ENCODE assay signal across 8 cellular contexts in genomic region chr5:142107729-142108431, GRCh38. TPM values are rescaled to one million over a fixed set of nuclear protein-coding genes. Genes with fewer than 3 reads are reported as not detected.
DNase-seq lines count a peak whose midpoint lies in the region; ATAC-seq and TF ChIP-seq lines count a peak whose summit lies in the region.

No MANE protein-coding gene starts in this region.

- no peaks in the 10 kb centered on the region for H3K9me3 Mint-ChIP-seq in neural crest cell

- TF ChIP-seq CTCF in C4-2B (conservative IDR thresholded peaks at IDR 0.05) (no peak), OCI-LY7 (conservative IDR thresholded peaks at IDR 0.05; ENCODE audit: low read length) (no peak), neural crest cell (conservative IDR thresholded peaks at IDR 0.05) (no peak)

- DNase-seq in OCI-LY7 (ENCODE audit: low spot score) (no peak), neural crest cell (ENCODE audit: low read depth, low spot score) (no peak), NCI-H146 (lab: John Stamatoyannopoulos, UW) (no peak), SIG-M5 (lab: John Stamatoyannopoulos, UW) (no peak)
- DNase-seq in effector memory CD4-positive, alpha-beta T cell = no peak

- no peaks in the 10 kb centered on the region for H3K27me3 ChIP-seq in effector memory CD4-positive, alpha-beta T cell (replicated peaks; ENCODE audit: control insufficient read depth, insufficient read depth, low read length, poor library complexity, severe bottlenecking)

- peak overlapping the region; percentile 81 for H3K27ac ChIP-seq in C4-2B
- H3K27ac ChIP-seq in OCI-LY7 (ENCODE audit: low read depth, low read length, poor library complexity, severe bottlenecking) = peak overlapping the region; percentile 66
- peak overlapping the region; percentile 97 for H3K27ac ChIP-seq in effector memory CD4-positive, alpha-beta T cell (ENCODE audit: insufficient read depth, low read length, poor library complexity, severe bottlenecking)

- no peaks in the 10 kb centered on the region for H4K20me1 ChIP-seq in OCI-LY7 (ENCODE audit: insufficient read depth, low read length)

- CTCF ChIA-PET in OCI-LY7 (lab: Charles Lee; ENCODE audit: unreplicated experiment) = interaction anchor here (0.8 to 1.3 kb wide), 2 partner anchors 92 to 96 kb away, joined by 3 to 4 read pairs; partner anchors contain the start of gene GNPDA1

- H2AFZ ChIP-seq in OCI-LY7 (ENCODE audit: low read length) = peak overlapping the region; percentile 97

- intact Hi-C loops in OCI-LY7 (cut with micrococcal nuclease; ENCODE audit: unreplicated experiment) = loop anchor here (10.0 kb wide), 1 partner anchor 783 kb away; the partner anchor contains the start of gene TAF7

- peaks cover 30% of the 10 kb centered on the region for H3K79me2 ChIP-seq in OCI-LY7 (ENCODE audit: insufficient read depth, low read depth, low read length)

- POLR2A ChIA-PET in OCI-LY7 (lab: Charles Lee) = interaction anchor here (0.6 to 1.1 kb wide), 3 partner anchors 15 to 92 kb away, joined by 4 read pairs; no protein-coding TSS in a partner anchor

- peak overlapping the region; percentile 86 for H3K4me3 ChIP-seq in OCI-LY7 (ENCODE audit: low read depth, low read length, poor library complexity, severe bottlenecking)
- no peak overlapping the region for H3K4me3 ChIP-seq in effector memory CD4-positive, alpha-beta T cell (ENCODE audit: insufficient read depth, low read depth, low read length, poor library complexity, severe bottlenecking)

- H3K4me1 ChIP-seq in OCI-LY7 (ENCODE audit: insufficient read depth, low read length, poor library complexity, severe bottlenecking) = peaks cover 15% of the 10 kb centered on the region
- peaks cover 16% of the 10 kb centered on the region for H3K4me1 ChIP-seq in effector memory CD4-positive, alpha-beta T cell (ENCODE audit: control insufficient read depth, insufficient read depth, low read length, poor library complexity, severe bottlenecking)

- H3K27me3 Mint-ChIP-seq in neural crest cell (ENCODE audit: low read depth) = no peaks in the 10 kb centered on the region

- peak overlapping the region; percentile 88 for H3K4me3 Mint-ChIP-seq in neural crest cell

- peaks cover 11% of the 10 kb centered on the region for H3K36me3 ChIP-seq in OCI-LY7 (ENCODE audit: insufficient read depth, low read length)
- no peaks in the 10 kb centered on the region for H3K36me3 ChIP-seq in effector memory CD4-positive, alpha-beta T cell (ENCODE audit: control insufficient read depth, insufficient read depth, low read length)

- H3K9me3 ChIP-seq in OCI-LY7 (ENCODE audit: low read length) = no peaks in the 10 kb centered on the region
- no peaks in the 10 kb centered on the region for H3K9me3 ChIP-seq in effector memory CD4-positive, alpha-beta T cell (ENCODE audit: control insufficient read depth, low read length)

- H3K9me2 ChIP-seq in OCI-LY7 (ENCODE audit: insufficient read depth, low read length) = no peaks in the 10 kb centered on the region

- H3K4me1 Mint-ChIP-seq in neural crest cell = peaks cover 26% of the 10 kb centered on the region

- no peak overlapping the region for H3K27ac Mint-ChIP-seq in neural crest cell (ENCODE audit: unreplicated experiment)

- H3K4me2 ChIP-seq in OCI-LY7 (ENCODE audit: low read length) = peak overlapping the region; percentile 76

- no peak for ATAC-seq in HG02759 (IDR thresholded peaks at IDR 0.05; ENCODE audit: unreplicated experiment)
- no peak for ATAC-seq in GM18511 (IDR thresholded peaks at IDR 0.05; ENCODE audit: unreplicated experiment)

- H3K36me3 Mint-ChIP-seq in neural crest cell (ENCODE audit: low read depth) = peaks cover 3% of the 10 kb centered on the region

- no TSS peak for BruUV-seq in OCI-LY7 (replicated peaks; lab: Mats Ljungman, UMichigan)

RNA-seq across cellular contexts. Expression of gene NDFIP1, which starts 0.7 kb away (rescaled TPM):
- 15.4 and 18.7 TPM in 2 replicates for total RNA-seq in OCI-LY7 (2014; rRNA removed; shearing (Covaris generic))
- 33.1 and 37.4 TPM in 2 replicates for total RNA-seq in OCI-LY7 (2022)
- 43.4 and 43.6 TPM in 2 replicates for total RNA-seq in neural crest cell
